Comparison of ENCODE assay signal across 1 cellular context in the genomic region with DNA sequence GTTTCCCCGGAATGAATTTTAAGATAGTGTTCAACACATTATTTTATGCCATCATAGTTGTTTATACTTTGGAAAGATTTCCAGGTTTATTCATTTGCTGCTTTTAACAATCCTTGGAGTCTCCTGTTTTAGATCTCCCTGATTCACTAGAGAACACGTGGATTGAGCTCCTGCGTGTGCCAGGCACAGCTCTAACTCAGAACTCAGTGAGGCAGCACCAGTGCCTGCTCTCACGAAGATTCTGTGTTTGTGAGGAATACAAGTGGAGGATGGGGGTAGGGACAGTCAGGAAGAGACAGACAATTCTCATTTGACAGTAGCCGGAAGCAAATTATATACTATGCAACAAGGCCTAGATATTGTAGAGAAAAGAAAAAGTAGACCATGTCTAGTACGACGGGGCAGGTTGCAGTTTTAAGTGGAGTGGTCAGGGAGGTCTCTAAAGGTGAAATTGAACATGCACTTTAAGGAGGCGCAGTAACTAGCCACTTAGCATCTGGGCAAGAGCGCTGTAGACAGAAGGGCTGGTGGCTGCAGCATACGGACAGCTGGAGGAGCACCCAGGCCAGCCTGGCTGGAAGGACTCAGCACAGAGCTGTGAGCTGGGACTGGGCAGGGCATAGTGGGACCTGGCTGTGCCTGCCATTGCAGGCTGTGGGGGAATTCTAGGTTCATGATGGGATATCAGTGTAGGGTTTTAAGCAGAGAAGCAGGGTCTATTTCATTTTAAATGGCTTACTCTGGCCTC.
TF ChIP-seq lines count a peak whose summit lies in the region.

No MANE protein-coding gene starts in this region.

TF ChIP-seq in GM23338, 12 proteins besides CTCF, POLR2A, EP300 and RAD21 (continued from another document):
- TF ChIP-seq, protein P1, sequence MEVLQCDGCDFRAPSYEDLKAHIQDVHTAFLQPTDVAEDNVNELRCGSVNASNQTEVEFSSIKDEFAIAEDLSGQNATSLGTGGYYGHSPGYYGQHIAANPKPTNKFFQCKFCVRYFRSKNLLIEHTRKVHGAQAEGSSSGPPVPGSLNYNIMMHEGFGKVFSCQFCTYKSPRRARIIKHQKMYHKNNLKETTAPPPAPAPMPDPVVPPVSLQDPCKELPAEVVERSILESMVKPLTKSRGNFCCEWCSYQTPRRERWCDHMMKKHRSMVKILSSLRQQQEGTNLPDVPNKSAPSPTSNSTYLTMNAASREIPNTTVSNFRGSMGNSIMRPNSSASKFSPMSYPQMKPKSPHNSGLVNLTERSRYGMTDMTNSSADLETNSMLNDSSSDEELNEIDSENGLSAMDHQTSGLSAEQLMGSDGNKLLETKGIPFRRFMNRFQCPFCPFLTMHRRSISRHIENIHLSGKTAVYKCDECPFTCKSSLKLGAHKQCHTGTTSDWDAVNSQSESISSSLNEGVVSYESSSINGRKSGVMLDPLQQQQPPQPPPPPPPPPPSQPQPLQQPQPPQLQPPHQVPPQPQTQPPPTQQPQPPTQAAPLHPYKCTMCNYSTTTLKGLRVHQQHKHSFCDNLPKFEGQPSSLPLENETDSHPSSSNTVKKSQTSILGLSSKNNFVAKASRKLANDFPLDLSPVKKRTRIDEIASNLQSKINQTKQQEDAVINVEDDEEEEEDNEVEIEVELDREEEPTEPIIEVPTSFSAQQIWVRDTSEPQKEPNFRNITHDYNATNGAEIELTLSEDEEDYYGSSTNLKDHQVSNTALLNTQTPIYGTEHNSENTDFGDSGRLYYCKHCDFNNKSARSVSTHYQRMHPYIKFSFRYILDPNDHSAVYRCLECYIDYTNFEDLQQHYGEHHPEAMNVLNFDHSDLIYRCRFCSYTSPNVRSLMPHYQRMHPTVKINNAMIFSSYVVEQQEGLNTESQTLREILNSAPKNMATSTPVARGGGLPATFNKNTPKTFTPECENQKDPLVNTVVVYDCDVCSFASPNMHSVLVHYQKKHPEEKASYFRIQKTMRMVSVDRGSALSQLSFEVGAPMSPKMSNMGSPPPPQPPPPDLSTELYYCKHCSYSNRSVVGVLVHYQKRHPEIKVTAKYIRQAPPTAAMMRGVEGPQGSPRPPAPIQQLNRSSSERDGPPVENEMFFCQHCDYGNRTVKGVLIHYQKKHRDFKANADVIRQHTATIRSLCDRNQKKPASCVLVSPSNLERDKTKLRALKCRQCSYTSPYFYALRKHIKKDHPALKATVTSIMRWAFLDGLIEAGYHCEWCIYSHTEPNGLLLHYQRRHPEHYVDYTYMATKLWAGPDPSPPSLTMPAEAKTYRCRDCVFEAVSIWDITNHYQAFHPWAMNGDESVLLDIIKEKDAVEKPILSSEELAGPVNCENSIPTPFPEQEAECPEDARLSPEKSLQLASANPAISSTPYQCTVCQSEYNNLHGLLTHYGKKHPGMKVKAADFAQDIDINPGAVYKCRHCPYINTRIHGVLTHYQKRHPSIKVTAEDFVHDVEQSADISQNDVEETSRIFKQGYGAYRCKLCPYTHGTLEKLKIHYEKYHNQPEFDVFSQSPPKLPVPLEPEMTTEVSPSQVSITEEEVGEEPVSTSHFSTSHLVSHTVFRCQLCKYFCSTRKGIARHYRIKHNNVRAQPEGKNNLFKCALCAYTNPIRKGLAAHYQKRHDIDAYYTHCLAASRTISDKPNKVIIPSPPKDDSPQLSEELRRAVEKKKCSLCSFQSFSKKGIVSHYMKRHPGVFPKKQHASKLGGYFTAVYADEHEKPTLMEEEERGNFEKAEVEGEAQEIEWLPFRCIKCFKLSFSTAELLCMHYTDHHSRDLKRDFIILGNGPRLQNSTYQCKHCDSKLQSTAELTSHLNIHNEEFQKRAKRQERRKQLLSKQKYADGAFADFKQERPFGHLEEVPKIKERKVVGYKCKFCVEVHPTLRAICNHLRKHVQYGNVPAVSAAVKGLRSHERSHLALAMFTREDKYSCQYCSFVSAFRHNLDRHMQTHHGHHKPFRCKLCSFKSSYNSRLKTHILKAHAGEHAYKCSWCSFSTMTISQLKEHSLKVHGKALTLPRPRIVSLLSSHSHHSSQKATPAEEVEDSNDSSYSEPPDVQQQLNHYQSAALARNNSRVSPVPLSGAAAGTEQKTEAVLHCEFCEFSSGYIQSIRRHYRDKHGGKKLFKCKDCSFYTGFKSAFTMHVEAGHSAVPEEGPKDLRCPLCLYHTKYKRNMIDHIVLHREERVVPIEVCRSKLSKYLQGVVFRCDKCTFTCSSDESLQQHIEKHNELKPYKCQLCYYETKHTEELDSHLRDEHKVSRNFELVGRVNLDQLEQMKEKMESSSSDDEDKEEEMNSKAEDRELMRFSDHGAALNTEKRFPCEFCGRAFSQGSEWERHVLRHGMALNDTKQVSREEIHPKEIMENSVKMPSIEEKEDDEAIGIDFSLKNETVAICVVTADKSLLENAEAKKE (CRISPR knock-in tag; IDR thresholded peaks at IDR 0.05) = no peak
- TF ChIP-seq ZNF114 (CRISPR knock-in tag; IDR thresholded peaks at IDR 0.05) = no peak
- no peak for TF ChIP-seq JUNB (IDR thresholded peaks at IDR 0.05; ENCODE audit: unreplicated experiment)
- no peak for TF ChIP-seq ZNF331 (CRISPR knock-in tag; IDR thresholded peaks at IDR 0.05; ENCODE audit: low read depth)
- TF ChIP-seq POLR2AphosphoS5 (IDR thresholded peaks at IDR 0.05; ENCODE audit: low read depth) = no peak
- TF ChIP-seq CREB1 (CRISPR knock-in tag; IDR thresholded peaks at IDR 0.05; ENCODE audit: low read depth) = no peak
- no peak for TF ChIP-seq EZH2phosphoT487 (IDR thresholded peaks at IDR 0.05; ENCODE audit: unreplicated experiment)
